31 cellular contexts compared by ENCODE assay signal in the genomic region with DNA sequence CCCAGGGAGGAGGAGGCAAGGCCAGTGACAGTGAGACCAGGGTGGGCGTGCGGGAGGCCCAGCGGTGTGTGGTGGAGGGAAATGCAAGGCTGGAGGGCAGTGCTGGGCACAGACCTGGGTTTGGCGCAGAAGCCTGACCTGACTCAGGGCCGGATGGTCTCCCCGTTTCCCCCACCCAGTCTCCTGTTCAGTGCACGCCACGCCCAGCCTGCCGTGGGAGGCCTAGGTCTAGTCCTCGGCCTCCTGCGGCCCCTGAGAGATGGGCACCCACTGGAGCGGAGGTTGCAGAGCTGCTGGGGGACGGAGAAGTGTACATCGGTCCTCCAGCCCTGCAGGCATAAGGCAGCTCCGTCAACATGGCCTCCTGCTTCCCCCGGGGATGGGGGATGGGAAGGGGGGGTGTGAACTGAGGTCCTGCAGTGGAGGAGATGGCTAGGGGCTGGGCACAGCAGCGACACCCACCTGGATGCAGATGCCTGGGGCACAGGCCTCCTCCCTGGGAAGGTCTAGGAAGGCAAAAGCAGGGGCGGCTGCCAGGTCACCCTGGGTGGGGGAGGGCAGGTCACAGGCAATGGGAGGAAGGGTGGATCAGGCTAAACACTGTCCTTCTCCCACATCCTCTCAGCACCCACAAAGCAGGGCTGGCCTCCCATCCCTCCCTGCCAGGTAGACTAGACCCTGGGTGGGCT. TPM values are rescaled to one million over a fixed set of nuclear protein-coding genes. Genes with fewer than 3 reads are reported as not detected.
A peak's percentile ranks its signal among the peaks of the same experiment; 100 is the strongest.
DNase-seq lines count a peak whose midpoint lies in the region; ATAC-seq, FAIRE-seq and TF ChIP-seq lines count a peak whose summit lies in the region.
"Had no signal": no experiment of that assay in that cellular context is flagged by ENCODE, and none has a peak within 500 bp of the region (broad histone marks: within the 10 kb centered on the region; RNA-seq: fewer than 3 reads in every experiment).

No MANE protein-coding gene starts in this region.

- H3K4me3 Mint-ChIP-seq in activated naive CD4-positive, alpha-beta T cell treated with anti-CD3 and anti-CD28 coated beads, Interleukin-2, amount 10 ng/mL, durations not matched to agents 7 days and 5 days: no peak overlapping the region
- H3K4me3 Mint-ChIP-seq: GM23338; mesothelial cell of epicardium; nephron; stimulated activated effector memory CD8-positive, alpha-beta T cell treated with anti-CD3 and anti-CD28 coated beads, Interleukin-12 subunit alpha, Interleukin-12 subunit beta, amount 100 ng/mL, for 72 hours had no signal

- H3K27ac ChIP-seq in kidney (ENCODE audit: low read depth in 2 of 2, low read length in 2 of 2): no peak overlapping the region
- H3K27ac ChIP-seq: breast epithelium, prostate gland, WERI-Rb-1 had no signal

- no peak overlapping the region for H3K9ac ChIP-seq in kidney (ENCODE audit: low read length in 2 of 2)
- H3K9ac ChIP-seq: SK-N-SH had no signal

- H3K4me1 Mint-ChIP-seq in activated naive CD4-positive, alpha-beta T cell treated with anti-CD3 and anti-CD28 coated beads, Interleukin-2, amount 10 ng/mL, durations not matched to agents 7 days and 5 days: peaks cover 10% of the 10 kb centered on the region

- intact Hi-C loops in kidney (cut with DNase I) (no loop called here), posterior vena cava (cut with DNase I) (no loop called here)

- peaks cover 0 to 2% of the 10 kb centered on the region in 2 donors for H3K4me1 ChIP-seq in kidney (ENCODE audit: control insufficient read depth in 1 of 2, insufficient read depth in 1 of 2, low read depth in 1 of 2, low read length in 2 of 2)
- H3K4me1 ChIP-seq: breast epithelium, prostate gland had no signal

- no peaks in the 10 kb centered on the region for H3K9me3 ChIP-seq in kidney (ENCODE audit: control insufficient read depth in 1 of 2, low read length in 2 of 2)
- H3K9me3 ChIP-seq: prostate gland, SK-N-SH had no signal

- CTCF ChIA-PET in activated naive CD4-positive, alpha-beta T cell treated with anti-CD3 and anti-CD28 coated beads, Interleukin-2, amount 10 ng/mL, durations not matched to agents 7 days and 5 days (lab: Charles Lee): interaction anchor here (1.3 kb wide), 1 partner anchor 34 kb away, joined by 4 read pairs; no protein-coding TSS in a partner anchor

- H3K4me3 ChIP-seq in kidney (ENCODE audit: low read length in 2 of 2): no peak overlapping the region
- H3K4me3 ChIP-seq: breast epithelium, GM23338, prostate gland had no signal

- TF ChIP-seq CTCF in kidney (IDR thresholded peaks at IDR 0.05; ENCODE audit: borderline replicate concordance, extremely low read depth, insufficient read depth): no peak

- no peak for FAIRE-seq in kidney (lab: Jason Lieb, UNC)
- FAIRE-seq: D721Med had no signal

- no peak for ATAC-seq in activated naive CD4-positive, alpha-beta T cell treated with anti-CD3 and anti-CD28 coated beads, Interleukin-2, amount 50 U/mL, for 72 hours
- ATAC-seq: GM23338; stimulated activated effector memory CD8-positive, alpha-beta T cell treated with anti-CD3 and anti-CD28 coated beads, Interleukin-12 subunit alpha, Interleukin-12 subunit beta, amount 100 ng/mL, for 72 hours had no signal

- H3K9me3 Mint-ChIP-seq in activated naive CD4-positive, alpha-beta T cell treated with anti-CD3 and anti-CD28 coated beads, Interleukin-2, amount 50 U/mL, for 72 hours: peaks cover 0 to 5% of the 10 kb centered on the region in 2 donors
- peaks cover 4% of the 10 kb centered on the region for H3K9me3 Mint-ChIP-seq in activated naive CD4-positive, alpha-beta T cell treated with anti-CD3 and anti-CD28 coated beads, Interleukin-2, amount 10 ng/mL, durations not matched to agents 7 days and 5 days
- H3K9me3 Mint-ChIP-seq: stimulated activated effector memory CD8-positive, alpha-beta T cell treated with anti-CD3 and anti-CD28 coated beads, Interleukin-12 subunit alpha, Interleukin-12 subunit beta, amount 100 ng/mL, for 72 hours had no signal

- no peak overlapping the region for H3K27ac Mint-ChIP-seq in activated naive CD4-positive, alpha-beta T cell treated with anti-CD3 and anti-CD28 coated beads, Interleukin-2, amount 50 U/mL, for 72 hours
- no peak overlapping the region for H3K27ac Mint-ChIP-seq in activated naive CD4-positive, alpha-beta T cell treated with anti-CD3 and anti-CD28 coated beads, Interleukin-2, amount 10 ng/mL, durations not matched to agents 7 days and 5 days
- H3K27ac Mint-ChIP-seq: GM23338; mesothelial cell of epicardium; nephron; stimulated activated effector memory CD8-positive, alpha-beta T cell treated with anti-CD3 and anti-CD28 coated beads, Interleukin-12 subunit alpha, Interleukin-12 subunit beta, amount 100 ng/mL, for 72 hours had no signal

- peaks cover 0 to 4% of the 10 kb centered on the region in 2 donors for H3K36me3 Mint-ChIP-seq in activated naive CD4-positive, alpha-beta T cell treated with anti-CD3 and anti-CD28 coated beads, Interleukin-2, amount 50 U/mL, for 72 hours
- no peaks in the 10 kb centered on the region for H3K36me3 Mint-ChIP-seq in activated naive CD4-positive, alpha-beta T cell treated with anti-CD3 and anti-CD28 coated beads, Interleukin-2, amount 10 ng/mL, durations not matched to agents 7 days and 5 days
- H3K36me3 Mint-ChIP-seq: mesothelial cell of epicardium; stimulated activated effector memory CD8-positive, alpha-beta T cell treated with anti-CD3 and anti-CD28 coated beads, Interleukin-12 subunit alpha, Interleukin-12 subunit beta, amount 100 ng/mL, for 72 hours had no signal

- peaks cover 33% of the 10 kb centered on the region for H3K27me3 Mint-ChIP-seq in activated naive CD4-positive, alpha-beta T cell treated with anti-CD3 and anti-CD28 coated beads, Interleukin-2, amount 10 ng/mL, durations not matched to agents 7 days and 5 days

- peak; percentile 2 to 51 for DNase-seq in activated naive CD4-positive, alpha-beta T cell treated with anti-CD3 and anti-CD28 coated beads, Interleukin-2, amount 50 U/mL, for 72 hours (ENCODE audit: low spot score in 2 of 2)
- DNase-seq in activated naive CD4-positive, alpha-beta T cell treated with anti-CD3 and anti-CD28 coated beads, Interleukin-2, amount 10 ng/mL, durations not matched to agents 7 days and 5 days: no peak
- DNase-seq in kidney: peak; percentile 72
- peak; percentile 80 for DNase-seq in posterior vena cava (ENCODE audit: low spot score)
- DNase-seq in NCI-H446 (lab: John Stamatoyannopoulos, UW): no peak
- DNase-seq in MV-4-11 (lab: John Stamatoyannopoulos, UW): no peak
- no peak for DNase-seq in NCI-H1105 (lab: John Stamatoyannopoulos, UW)
- no peak for DNase-seq in NCI-H524 treated with DMSO at 0.1 percent for 48 hours (lab: John Stamatoyannopoulos, UW)
- DNase-seq: activated gamma-delta T cell treated with Interleukin-2 at 50 U/mL for 16 hours; activated T-cell treated with anti-CD3 and anti-CD28 coated beads for 4 hours; C1 segment of cervical spinal cord; cortex of kidney; NCI-H1417 treated with DMSO at 0.1 percent for 48 hours; NCI-H526; SK-N-SH; stimulated activated CD4-positive, alpha-beta T cell treated with anti-CD3 and anti-CD28 coated beads, Interleukin-1b, Interleukin-23, amount 100 ng/mL, for 48 hours; WERI-Rb-1 had no signal

- H3K36me3 ChIP-seq in kidney (ENCODE audit: control insufficient read depth in 1 of 2, insufficient read depth in 2 of 2, low read length in 2 of 2): no peaks in the 10 kb centered on the region
- H3K36me3 ChIP-seq: breast epithelium, prostate gland, WERI-Rb-1 had no signal

RNA-seq across cellular contexts. Expression of a gene that starts 15.9 kb away (rescaled TPM):
- total RNA-seq in activated naive CD4-positive, alpha-beta T cell treated with anti-CD3 and anti-CD28 coated beads, Interleukin-2, amount 50 U/mL, for 72 hours: under 1 TPM; 0.11 to 0.12 TPM
- total RNA-seq in kidney: 0.16 TPM
- polyA plus RNA-seq in kidney (ENCODE audit: insufficient read depth, low read depth, low replicate concordance): not detected
- not detected for total RNA-seq in posterior vena cava
- total RNA-seq: breast epithelium; glomerular endothelial cell; kidney epithelial cell; MCF 10A; RPMI7951; skeletal muscle tissue; T-helper 2 cell treated with Interferon-gamma antibody and Interleukin-4, amounts not matched to agents 100 ng/mL and 5 ng/mL, for 36 hours had no signal
- polyA plus RNA-seq: fibroblast of lung, GM23338, SK-N-SH had no signal

RNA-seq across cellular contexts. Expression of a gene that starts 36.1 kb away (rescaled TPM):
- total RNA-seq in activated naive CD4-positive, alpha-beta T cell treated with anti-CD3 and anti-CD28 coated beads, Interleukin-2, amount 50 U/mL, for 72 hours: 100 to 1,000 TPM in 1 of 2 donors, 10 to 100 TPM in 1; 77.2 to 522 TPM
- 107 TPM for total RNA-seq in kidney
- 96.5 TPM for polyA plus RNA-seq in kidney (ENCODE audit: insufficient read depth, low read depth, low replicate concordance)
- total RNA-seq in posterior vena cava: 10 to 100 TPM; 29.9 to 37.2 TPM

Comparison
In these comparisons a context has a peak if more than half of its experiments do, and no peak if none do; other contexts are left out.
1. DNase-seq: peak in activated naive CD4-positive, alpha-beta T cell treated with anti-CD3 and anti-CD28 coated beads, Interleukin-2, amount 50 U/mL, for 72 hours (2 of 2), kidney (single experiment) and posterior vena cava (single experiment); none in activated naive CD4-positive, alpha-beta T cell treated with anti-CD3 and anti-CD28 coated beads, Interleukin-2, amount 10 ng/mL, durations not matched to agents 7 days and 5 days (single experiment), NCI-H446 (0 of 2), MV-4-11 (single experiment), NCI-H1105 (single experiment) and NCI-H524 treated with DMSO at 0.1 percent for 48 hours (single experiment).